ENCODE assay signal across 2 cellular contexts in genomic region chr3:14802332-14802731, GRCh38.
TF ChIP-seq lines count a peak whose summit lies in the region.

No MANE protein-coding gene starts in this region.

TF ChIP-seq in liver, 16 proteins besides CTCF, POLR2A, EP300 and RAD21 (continued from another document):
- no peak for TF ChIP-seq EGR1 (IDR thresholded peaks at IDR 0.05; ENCODE audit: low read depth in 2 of 2)
- peak; percentile 63 for TF ChIP-seq REST (IDR thresholded peaks at IDR 0.05)
- peak; percentile 68 to 75 for TF ChIP-seq RXRA (IDR thresholded peaks at IDR 0.05)
- TF ChIP-seq JUND (IDR thresholded peaks at IDR 0.05), result no peak
- TF ChIP-seq YY1 (IDR thresholded peaks at IDR 0.05), result peak; percentile 50
- no peak for TF ChIP-seq NR2F2 (IDR thresholded peaks at IDR 0.05)
- TF ChIP-seq MAX (IDR thresholded peaks at IDR 0.05), result peak; percentile 51
- no peak for TF ChIP-seq GABPA (IDR thresholded peaks at IDR 0.05 in 1 of 2, conservative IDR thresholded peaks at IDR 0.05 in 1 of 2)

TF ChIP-seq in SK-N-SH treated with all-trans-retinoic acid at 6 μM for 48 hours, 23 proteins besides CTCF, POLR2A, EP300 and RAD21 (continued from another document):
- no peak for TF ChIP-seq TOX (CRISPR knock-in tag; IDR thresholded peaks at IDR 0.05; ENCODE audit: borderline replicate concordance)
- no peak for TF ChIP-seq ISL1 (CRISPR knock-in tag; IDR thresholded peaks at IDR 0.05)
- no peak for TF ChIP-seq ZC3H10 (CRISPR knock-in tag; IDR thresholded peaks at IDR 0.05)
